In the genomic region with DNA sequence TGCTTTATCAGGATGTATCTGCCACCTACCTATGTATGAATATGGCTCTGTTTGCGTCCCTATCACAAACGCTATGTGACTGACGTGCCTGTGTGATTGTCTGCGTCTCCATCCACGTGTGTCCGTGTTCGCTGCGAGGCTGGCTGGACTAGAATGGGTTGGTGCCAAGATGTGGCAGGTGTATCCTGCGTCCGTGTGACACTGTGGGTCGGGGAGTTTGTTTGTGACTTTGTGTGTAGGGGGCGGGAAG, we compare ENCODE assay signal across 8 cellular contexts. TPM values are rescaled to one million over a fixed set of nuclear protein-coding genes. Genes with fewer than 3 reads are reported as not detected.
A peak's percentile ranks its signal among the peaks of the same experiment; 100 is the strongest.
DNase-seq lines count a peak whose midpoint lies in the region; ATAC-seq and TF ChIP-seq lines count a peak whose summit lies in the region.
"Had no signal": no experiment of that assay in that cellular context is flagged by ENCODE, and none has a peak within 500 bp of the region (broad histone marks: within the 10 kb centered on the region; RNA-seq: fewer than 3 reads in every experiment).

No MANE protein-coding gene starts in this region.

- H3K9me3 ChIP-seq in HCT116 (ENCODE audit: control insufficient read depth in 1 of 2, insufficient read depth in 1 of 2, low read depth in 1 of 2, low read length in 2 of 2) (no peaks in the 10 kb centered on the region), T-helper 17 cell (ENCODE audit: control insufficient read depth, low read length, poor library complexity, severe bottlenecking) (no peaks in the 10 kb centered on the region), gastroesophageal sphincter (no peaks in the 10 kb centered on the region), spleen (no peaks in the 10 kb centered on the region)

- H3K79me2 ChIP-seq in HCT116 (ENCODE audit: insufficient read depth, low read length) = no peaks in the 10 kb centered on the region

- no peak for DNase-seq in HCT116 (ENCODE audit: low read depth, low spot score)
- DNase-seq in T-helper 17 cell = no peak
- DNase-seq in spleen = no peak
- no peak for DNase-seq in cortex of kidney (lab: John Stamatoyannopoulos, UW)
- DNase-seq in sciatic nerve (ENCODE audit: low spot score) = no peak

- H3K4me3 ChIP-seq in HCT116 (replicated peaks in 1 of 2; ENCODE audit: low read depth in 1 of 2, low read length in 2 of 2) = peak overlapping the region; percentile 43 to 58
- peak overlapping the region; percentile 33 to 60 for H3K4me3 ChIP-seq in gastroesophageal sphincter
- peak overlapping the region; percentile 30 to 66 (median 45) for H3K4me3 ChIP-seq in spleen

- POLR2A ChIA-PET in HCT116 (lab: Charles Lee) = interaction anchor here (1.2 to 3.2 kb wide), 3 partner anchors 10 to 85 kb away, joined by 3 to 39 read pairs (median 3); a partner anchor contains a TSS

- peaks cover 24% of the 10 kb centered on the region for H3K4me1 Mint-ChIP-seq in T-helper 17 cell

- H4K20me1 ChIP-seq in HCT116 (ENCODE audit: insufficient read depth) = no peaks in the 10 kb centered on the region

- H3K9ac ChIP-seq in HCT116 (ENCODE audit: low read length) = peak overlapping the region; percentile 69

- no TSS peak for BruUV-seq in HCT116 (replicated peaks; lab: Mats Ljungman, UMichigan)

- RAD21 ChIA-PET in HCT116 (lab: Charles Lee; ENCODE audit: low non-redundant PET in 1 of 2, low total read pairs in 2 of 2, uncharacterized antibody in 2 of 2, unreplicated experiment in 2 of 2) = no interaction called here

- intact Hi-C loops in HCT116 (cut with micrococcal nuclease) (no loop called here), spleen (cut with DNase I; ENCODE audit: low total_unique reads) (no loop called here), sciatic nerve (cut with DNase I) (no loop called here)

- H3K36me3 ChIP-seq in HCT116 (ENCODE audit: control insufficient read depth in 1 of 2, insufficient read depth in 2 of 2, low read length in 2 of 2) = no peaks in the 10 kb centered on the region
- H3K36me3 ChIP-seq in gastroesophageal sphincter = no peaks in the 10 kb centered on the region
- no peaks in the 10 kb centered on the region for H3K36me3 ChIP-seq in spleen

- H3K36me3 Mint-ChIP-seq in T-helper 17 cell (ENCODE audit: low read depth) = no peaks in the 10 kb centered on the region

- TF ChIP-seq EP300 in gastroesophageal sphincter (IDR thresholded peaks at IDR 0.05) = no peak

- no peaks in the 10 kb centered on the region for H3K27me3 Mint-ChIP-seq in T-helper 17 cell

- no peak for TF ChIP-seq CTCF in HCT116 (IDR thresholded peaks at IDR 0.05 in 2 of 3, conservative IDR thresholded peaks at IDR 0.05 in 1 of 3; ENCODE audit: borderline replicate concordance in 1 of 3, insufficient read depth in 1 of 3, low read depth in 2 of 3, low read length in 2 of 3)
- no peak for TF ChIP-seq CTCF in gastroesophageal sphincter (IDR thresholded peaks at IDR 0.05)
- TF ChIP-seq CTCF in spleen (IDR thresholded peaks at IDR 0.05 in 8 of 11, conservative IDR thresholded peaks at IDR 0.05 in 3 of 11) = no peak

- CTCF ChIA-PET in HCT116 (lab: Charles Lee) = interaction anchor here (1.2 kb wide), 1 partner anchor 9 kb away, joined by 5 read pairs; a partner anchor contains a TSS

- H3K9me2 ChIP-seq in HCT116 (ENCODE audit: insufficient read depth) = no peaks in the 10 kb centered on the region

- H3K27ac ChIP-seq in HCT116 (ENCODE audit: low read depth, low read length) (peak overlapping the region; percentile 89), gastroesophageal sphincter (peak overlapping the region; percentile 67 to 100 (median 98)), spleen (peak overlapping the region; percentile 95 to 100 (median 100))

- no peak overlapping the region for H3K27ac Mint-ChIP-seq in T-helper 17 cell

- TF ChIP-seq RAD21 in HCT116 (IDR thresholded peaks at IDR 0.05; ENCODE audit: low read depth) = no peak

- peak overlapping the region; percentile 91 for H3K4me3 Mint-ChIP-seq in T-helper 17 cell

- H3K4me2 ChIP-seq in HCT116 (ENCODE audit: low read length) = peak overlapping the region; percentile 98

- H3K4me1 ChIP-seq in HCT116 (ENCODE audit: control insufficient read depth in 1 of 2, insufficient read depth in 2 of 2, low read length in 2 of 2) (peaks cover 69 to 89% of the 10 kb centered on the region in 2 experiments), gastroesophageal sphincter (peaks cover 0 to 85% (median 47%) of the 10 kb centered on the region in 3 donors), spleen (peaks cover 65 to 97% (median 88%) of the 10 kb centered on the region in 6 donors)

- TF ChIP-seq POLR2A in HCT116 (IDR thresholded peaks at IDR 0.05; ENCODE audit: borderline replicate concordance, extremely low read depth, insufficient read depth, insufficient read length) = no peak
- no peak for TF ChIP-seq POLR2A in gastroesophageal sphincter (IDR thresholded peaks at IDR 0.05)
- TF ChIP-seq POLR2A in spleen (IDR thresholded peaks at IDR 0.05) = peak in 1 of 3 donors; percentile 88

- WGBS in gastroesophageal sphincter (ENCODE audit: low coverage in 1 of 2), 2 donors = 0% methylated on average over 1 of the region's 12 CpGs; no CpG with 5 or more reads in 1 of the 2 donors
- WGBS in spleen, 5 donors = 0 to 3% (median 1%) methylated on average over 8 to 12 of the region's 12 CpGs

- ATAC-seq in HCT116 (no peak), T-helper 17 cell (peak; percentile 79), gastroesophageal sphincter (no peak), GM21528 (IDR thresholded peaks at IDR 0.05; ENCODE audit: low FRiP score, unreplicated experiment) (no peak), sciatic nerve (no peak)

- no peaks in the 10 kb centered on the region for H3K27me3 ChIP-seq in HCT116 (ENCODE audit: insufficient read depth, low read length)
- no peaks in the 10 kb centered on the region for H3K27me3 ChIP-seq in gastroesophageal sphincter
- H3K27me3 ChIP-seq in spleen (replicated peaks in 1 of 7) = no peaks in the 10 kb centered on the region

- H2AFZ ChIP-seq in HCT116 (ENCODE audit: low read depth, low read length, poor library complexity, severe bottlenecking) = no peak overlapping the region

TF ChIP-seq in HCT116, 20 proteins besides CTCF, POLR2A, EP300 and RAD21 (continues in another document):
- TF ChIP-seq, protein P1, sequence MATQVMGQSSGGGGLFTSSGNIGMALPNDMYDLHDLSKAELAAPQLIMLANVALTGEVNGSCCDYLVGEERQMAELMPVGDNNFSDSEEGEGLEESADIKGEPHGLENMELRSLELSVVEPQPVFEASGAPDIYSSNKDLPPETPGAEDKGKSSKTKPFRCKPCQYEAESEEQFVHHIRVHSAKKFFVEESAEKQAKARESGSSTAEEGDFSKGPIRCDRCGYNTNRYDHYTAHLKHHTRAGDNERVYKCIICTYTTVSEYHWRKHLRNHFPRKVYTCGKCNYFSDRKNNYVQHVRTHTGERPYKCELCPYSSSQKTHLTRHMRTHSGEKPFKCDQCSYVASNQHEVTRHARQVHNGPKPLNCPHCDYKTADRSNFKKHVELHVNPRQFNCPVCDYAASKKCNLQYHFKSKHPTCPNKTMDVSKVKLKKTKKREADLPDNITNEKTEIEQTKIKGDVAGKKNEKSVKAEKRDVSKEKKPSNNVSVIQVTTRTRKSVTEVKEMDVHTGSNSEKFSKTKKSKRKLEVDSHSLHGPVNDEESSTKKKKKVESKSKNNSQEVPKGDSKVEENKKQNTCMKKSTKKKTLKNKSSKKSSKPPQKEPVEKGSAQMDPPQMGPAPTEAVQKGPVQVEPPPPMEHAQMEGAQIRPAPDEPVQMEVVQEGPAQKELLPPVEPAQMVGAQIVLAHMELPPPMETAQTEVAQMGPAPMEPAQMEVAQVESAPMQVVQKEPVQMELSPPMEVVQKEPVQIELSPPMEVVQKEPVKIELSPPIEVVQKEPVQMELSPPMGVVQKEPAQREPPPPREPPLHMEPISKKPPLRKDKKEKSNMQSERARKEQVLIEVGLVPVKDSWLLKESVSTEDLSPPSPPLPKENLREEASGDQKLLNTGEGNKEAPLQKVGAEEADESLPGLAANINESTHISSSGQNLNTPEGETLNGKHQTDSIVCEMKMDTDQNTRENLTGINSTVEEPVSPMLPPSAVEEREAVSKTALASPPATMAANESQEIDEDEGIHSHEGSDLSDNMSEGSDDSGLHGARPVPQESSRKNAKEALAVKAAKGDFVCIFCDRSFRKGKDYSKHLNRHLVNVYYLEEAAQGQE (IDR thresholded peaks at IDR 0.05; ENCODE audit: low read depth) = no peak
- no peak for TF ChIP-seq TCF7L2 (IDR thresholded peaks at IDR 0.05; ENCODE audit: borderline replicate concordance, extremely low read depth, insufficient read depth, insufficient read length)
- no peak for TF ChIP-seq FOSL1 (IDR thresholded peaks at IDR 0.05; ENCODE audit: low read depth)

RNA-seq across cellular contexts. Expression of a gene that starts 6.7 kb away (rescaled TPM):
- total RNA-seq in HCT116 (2021; ENCODE audit: unreplicated experiment) (96.3 TPM), T-helper 17 cell (10 to 100 TPM; 14.9 to 19.3 TPM), gastroesophageal sphincter (10 to 100 TPM; 13.5 to 24.1 (median 14.6) TPM), spleen (10 to 100 TPM; 14.8 to 27.4 (median 25.2) TPM), sciatic nerve (45.1 TPM)
- 89.0 and 96.2 TPM in 2 replicates for polyA plus RNA-seq in HCT116 (2012)
- 10 to 100 TPM in 2 of 3 donors, 1 to 10 TPM in 1; 7.1 to 24.3 (median 20.5) TPM for polyA plus RNA-seq in spleen

RNA-seq across cellular contexts. Expression of a gene that starts 9.2 kb away (rescaled TPM):
- total RNA-seq in HCT116 (2021; ENCODE audit: unreplicated experiment) = 194 TPM
- 215 and 264 TPM in 2 replicates for polyA plus RNA-seq in HCT116 (2012)
- total RNA-seq in T-helper 17 cell = 1,000 to 10,000 TPM; 1,500 to 1,584 TPM
- 100 to 1,000 TPM in 3 of 4 donors, 10 to 100 TPM in 1; 99.3 to 614 (median 168) TPM for total RNA-seq in gastroesophageal sphincter
- total RNA-seq in spleen = 100 to 1,000 TPM; 102 to 363 (median 189) TPM
- 100 to 1,000 TPM in 1 of 3 donors, 10 to 100 TPM in 2; 57.5 to 118 (median 64.0) TPM for polyA plus RNA-seq in spleen
- total RNA-seq in sciatic nerve = 279 TPM

RNA-seq across cellular contexts. Expression of a gene that starts 19.5 kb away (rescaled TPM):
- 387 TPM for total RNA-seq in HCT116 (2021; ENCODE audit: unreplicated experiment)
- 529 and 594 TPM in 2 replicates for polyA plus RNA-seq in HCT116 (2012)
- total RNA-seq in T-helper 17 cell = 10 to 100 TPM; 92.6 to 97.0 TPM
- total RNA-seq in gastroesophageal sphincter = 100 to 1,000 TPM; 178 to 303 (median 227) TPM
- 100 to 1,000 TPM in 6 of 7 donors, 10 to 100 TPM in 1; 97.9 to 203 (median 140) TPM for total RNA-seq in spleen
- polyA plus RNA-seq in spleen = 100 to 1,000 TPM in 2 of 3 donors, 10 to 100 TPM in 1; 78.3 to 123 (median 108) TPM
- 117 TPM for total RNA-seq in sciatic nerve

RNA-seq across cellular contexts. Expression of a gene that starts 19.8 kb away (rescaled TPM):
- total RNA-seq in HCT116 (2021; ENCODE audit: unreplicated experiment) (33.3 TPM), T-helper 17 cell (1 to 10 TPM in 1 of 2 donors, under 1 TPM in 1; 0.85 to 3.0 TPM), gastroesophageal sphincter (not detected), spleen (1 to 10 TPM in 4 of 7 donors, not detected in 3; 1.1 to 4.8 (median 3.4) TPM), sciatic nerve (2.4 TPM)
- polyA plus RNA-seq in HCT116 (2012) = 22.1 and 29.4 TPM in 2 replicates
- polyA plus RNA-seq in spleen = 1 to 10 TPM; 5.2 to 9.1 (median 5.7) TPM
- total RNA-seq: RPMI7951 had no signal

RNA-seq across cellular contexts. Expression of a gene that starts 24.3 kb away (rescaled TPM):
- total RNA-seq in HCT116 (2021; ENCODE audit: unreplicated experiment) = 54.5 TPM
- 71.2 and 79.4 TPM in 2 replicates for polyA plus RNA-seq in HCT116 (2012)
- total RNA-seq in T-helper 17 cell = 1 to 10 TPM; 3.1 to 5.7 TPM
- 1 to 10 TPM; 2.0 to 9.4 (median 3.7) TPM for total RNA-seq in gastroesophageal sphincter
- total RNA-seq in spleen = 10 to 100 TPM in 6 of 7 donors, 1 to 10 TPM in 1; 9.8 to 15.9 (median 11.7) TPM
- 10 to 100 TPM in 2 of 3 donors, 1 to 10 TPM in 1; 4.4 to 12.2 (median 11.4) TPM for polyA plus RNA-seq in spleen
- 5.1 TPM for total RNA-seq in sciatic nerve
